Comparison of ENCODE assay signal across 1 cellular context in the genomic region with DNA sequence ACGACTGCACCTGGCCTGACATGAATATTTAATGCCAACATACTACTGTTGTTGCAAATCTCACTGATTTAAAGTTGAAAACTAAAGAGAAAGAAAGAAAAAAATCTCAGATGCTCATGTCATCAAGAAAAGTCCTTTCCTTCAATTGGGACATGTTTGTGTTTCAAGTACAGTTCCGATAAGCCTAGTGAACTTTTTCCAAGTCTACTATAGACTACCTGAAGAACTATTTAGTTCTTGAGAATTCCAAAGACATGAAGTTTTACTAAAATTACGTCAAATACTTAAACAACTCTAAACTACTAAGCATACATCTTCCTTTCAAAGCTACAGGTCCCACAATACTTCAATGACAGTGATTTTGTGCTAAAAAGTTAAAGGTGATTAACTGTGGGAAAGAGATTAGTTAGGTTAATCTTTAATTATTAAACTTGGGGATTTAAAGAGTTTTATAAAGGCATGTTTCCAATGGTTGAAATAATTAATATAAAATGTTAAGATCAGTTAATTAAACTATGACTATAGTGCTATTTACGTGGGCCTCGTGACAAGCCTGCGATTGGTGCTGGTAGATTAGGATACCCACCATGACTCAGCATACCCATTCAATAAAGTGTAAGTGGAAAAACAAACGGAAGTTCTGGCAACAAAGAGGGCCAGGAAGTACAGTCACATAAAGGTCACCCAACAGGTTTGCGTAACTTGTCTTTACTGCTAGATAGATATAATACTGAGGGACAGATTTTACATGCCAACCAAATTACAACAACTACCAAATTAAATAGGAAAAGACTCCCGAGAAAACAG.
TF ChIP-seq lines count a peak whose summit lies in the region.

No MANE protein-coding gene starts in this region.

TF ChIP-seq in HepG2, 621 proteins besides CTCF, POLR2A, EP300 and RAD21 (continued from another document and continues in another):
- TF ChIP-seq IRF1 (CRISPR knock-in tag; IDR thresholded peaks at IDR 0.05; ENCODE audit: low read depth): no peak
- TF ChIP-seq ZSCAN22 (CRISPR knock-in tag; IDR thresholded peaks at IDR 0.05): no peak
- peak; percentile 76; the same call in 1 of the 2 replicates for TF ChIP-seq ZMYM2 (CRISPR knock-in tag; IDR thresholded peaks at IDR 0.05)
- peak; percentile 60; the same call in 1 of the 2 replicates for TF ChIP-seq FOSL1 (CRISPR knock-in tag; IDR thresholded peaks at IDR 0.05; ENCODE audit: borderline replicate concordance)
- no peak for TF ChIP-seq PLRG1 (conservative IDR thresholded peaks at IDR 0.05)
- no peak for TF ChIP-seq ZNF737 (CRISPR knock-in tag; IDR thresholded peaks at IDR 0.05; ENCODE audit: borderline replicate concordance)
- no peak for TF ChIP-seq POGK (CRISPR knock-in tag; conservative IDR thresholded peaks at IDR 0.05)
- TF ChIP-seq NONO (IDR thresholded peaks at IDR 0.05): no peak
- TF ChIP-seq NONO (CRISPR knock-in tag; conservative IDR thresholded peaks at IDR 0.05): no peak
- TF ChIP-seq HNRNPH1 (optimal IDR thresholded peaks at IDR 0.05; ENCODE audit: low read depth, low read length): no peak
- peak; percentile 38; the same call in 1 of the 2 replicates for TF ChIP-seq ZNF556 (CRISPR knock-in tag; IDR thresholded peaks at IDR 0.05; ENCODE audit: borderline replicate concordance)
- TF ChIP-seq ZNF121 (CRISPR knock-in tag; IDR thresholded peaks at IDR 0.05): peak; percentile 57
- no peak for TF ChIP-seq TOPORS (CRISPR knock-in tag; IDR thresholded peaks at IDR 0.05)
- no peak for TF ChIP-seq ZNF280B (CRISPR knock-in tag; IDR thresholded peaks at IDR 0.05; ENCODE audit: borderline replicate concordance)
- TF ChIP-seq, protein P1, sequence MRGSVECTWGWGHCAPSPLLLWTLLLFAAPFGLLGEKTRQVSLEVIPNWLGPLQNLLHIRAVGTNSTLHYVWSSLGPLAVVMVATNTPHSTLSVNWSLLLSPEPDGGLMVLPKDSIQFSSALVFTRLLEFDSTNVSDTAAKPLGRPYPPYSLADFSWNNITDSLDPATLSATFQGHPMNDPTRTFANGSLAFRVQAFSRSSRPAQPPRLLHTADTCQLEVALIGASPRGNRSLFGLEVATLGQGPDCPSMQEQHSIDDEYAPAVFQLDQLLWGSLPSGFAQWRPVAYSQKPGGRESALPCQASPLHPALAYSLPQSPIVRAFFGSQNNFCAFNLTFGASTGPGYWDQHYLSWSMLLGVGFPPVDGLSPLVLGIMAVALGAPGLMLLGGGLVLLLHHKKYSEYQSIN (CRISPR knock-in tag; IDR thresholded peaks at IDR 0.05; ENCODE audit: borderline replicate concordance): no peak
- no peak for TF ChIP-seq ZNF549 (CRISPR knock-in tag; IDR thresholded peaks at IDR 0.05)
- peak; percentile 60; the same call in 1 of the 2 replicates for TF ChIP-seq RERE (CRISPR knock-in tag; IDR thresholded peaks at IDR 0.05; ENCODE audit: low read depth)
- TF ChIP-seq CHD4 (IDR thresholded peaks at IDR 0.05; ENCODE audit: borderline replicate concordance, low read length): no peak
- peak; percentile 79; the same call in 1 of the 2 replicates for TF ChIP-seq HMG20B (CRISPR knock-in tag; conservative IDR thresholded peaks at IDR 0.05)
- TF ChIP-seq ZNF788 (CRISPR knock-in tag; IDR thresholded peaks at IDR 0.05; ENCODE audit: borderline replicate concordance): no peak
- TF ChIP-seq SRY (CRISPR knock-in tag; IDR thresholded peaks at IDR 0.05): no peak
- no peak for TF ChIP-seq KLF6 (CRISPR knock-in tag; IDR thresholded peaks at IDR 0.05)
- TF ChIP-seq, protein P2, sequence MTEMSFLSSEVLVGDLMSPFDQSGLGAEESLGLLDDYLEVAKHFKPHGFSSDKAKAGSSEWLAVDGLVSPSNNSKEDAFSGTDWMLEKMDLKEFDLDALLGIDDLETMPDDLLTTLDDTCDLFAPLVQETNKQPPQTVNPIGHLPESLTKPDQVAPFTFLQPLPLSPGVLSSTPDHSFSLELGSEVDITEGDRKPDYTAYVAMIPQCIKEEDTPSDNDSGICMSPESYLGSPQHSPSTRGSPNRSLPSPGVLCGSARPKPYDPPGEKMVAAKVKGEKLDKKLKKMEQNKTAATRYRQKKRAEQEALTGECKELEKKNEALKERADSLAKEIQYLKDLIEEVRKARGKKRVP (CRISPR knock-in tag; IDR thresholded peaks at IDR 0.05): peak in 1 of 2 experiments; percentile 39; a peak in 1 of 4 replicates
- TF ChIP-seq, protein P3, sequence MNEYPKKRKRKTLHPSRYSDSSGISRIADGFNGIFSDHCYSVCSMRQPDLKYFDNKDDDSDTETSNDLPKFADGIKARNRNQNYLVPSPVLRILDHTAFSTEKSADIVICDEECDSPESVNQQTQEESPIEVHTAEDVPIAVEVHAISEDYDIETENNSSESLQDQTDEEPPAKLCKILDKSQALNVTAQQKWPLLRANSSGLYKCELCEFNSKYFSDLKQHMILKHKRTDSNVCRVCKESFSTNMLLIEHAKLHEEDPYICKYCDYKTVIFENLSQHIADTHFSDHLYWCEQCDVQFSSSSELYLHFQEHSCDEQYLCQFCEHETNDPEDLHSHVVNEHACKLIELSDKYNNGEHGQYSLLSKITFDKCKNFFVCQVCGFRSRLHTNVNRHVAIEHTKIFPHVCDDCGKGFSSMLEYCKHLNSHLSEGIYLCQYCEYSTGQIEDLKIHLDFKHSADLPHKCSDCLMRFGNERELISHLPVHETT (CRISPR knock-in tag; conservative IDR thresholded peaks at IDR 0.05): peak; percentile 65; the same call in 1 of the 2 replicates
- TF ChIP-seq HNF4G (IDR thresholded peaks at IDR 0.05; ENCODE audit: borderline replicate concordance, low read depth, low read length): no peak
- TF ChIP-seq HNF4G (CRISPR knock-in tag; IDR thresholded peaks at IDR 0.05; ENCODE audit: borderline replicate concordance, low read depth): no peak
- TF ChIP-seq ARID4A (CRISPR knock-in tag; IDR thresholded peaks at IDR 0.05; ENCODE audit: borderline replicate concordance): no peak; the same call in 1 of the 2 replicates
- no peak for TF ChIP-seq MEIS1 (CRISPR knock-in tag; IDR thresholded peaks at IDR 0.05; ENCODE audit: borderline replicate concordance)
- no peak for TF ChIP-seq ZNF235 (CRISPR knock-in tag; IDR thresholded peaks at IDR 0.05; ENCODE audit: borderline replicate concordance)
- TF ChIP-seq AGO2 (optimal IDR thresholded peaks at IDR 0.05; ENCODE audit: low read depth, low read length): no peak
- TF ChIP-seq PREB (CRISPR knock-in tag; IDR thresholded peaks at IDR 0.05): no peak
- no peak for TF ChIP-seq ZNF460 (CRISPR knock-in tag; IDR thresholded peaks at IDR 0.05; ENCODE audit: borderline replicate concordance)
- TF ChIP-seq ESRRA (CRISPR knock-in tag; IDR thresholded peaks at IDR 0.05; ENCODE audit: low read depth): no peak; the same call in 1 of the 2 replicates
